1 cellular context compared by ENCODE assay signal in the genomic region with DNA sequence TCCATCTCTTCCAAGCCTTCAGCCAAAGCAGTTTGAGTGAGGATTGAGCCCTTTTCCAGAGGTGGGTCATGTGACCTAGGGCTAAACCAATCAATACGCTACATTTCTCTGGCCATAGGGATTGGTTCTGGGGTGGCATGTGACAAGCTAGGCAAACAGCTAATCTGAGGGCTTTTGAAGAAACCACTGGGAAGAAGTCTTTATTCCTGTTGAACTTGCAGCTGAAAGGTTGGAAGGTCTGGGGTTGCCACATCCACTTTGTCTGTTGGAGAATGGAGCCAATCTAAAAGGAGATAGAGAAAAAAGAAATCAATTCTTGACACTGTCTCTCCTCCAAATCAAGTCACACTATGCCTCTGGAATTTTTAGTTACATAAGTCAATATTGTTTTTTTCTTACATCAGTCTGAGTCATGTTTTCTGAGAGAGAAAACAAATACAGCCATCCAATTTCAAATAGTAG.
A peak's percentile ranks its signal among the peaks of the same experiment; 100 is the strongest.
TF ChIP-seq lines count a peak whose summit lies in the region.

No MANE protein-coding gene starts in this region.

TF ChIP-seq in A549, 52 proteins besides CTCF, POLR2A, EP300 and RAD21 (continued from another document):
- TF ChIP-seq, protein P1, sequence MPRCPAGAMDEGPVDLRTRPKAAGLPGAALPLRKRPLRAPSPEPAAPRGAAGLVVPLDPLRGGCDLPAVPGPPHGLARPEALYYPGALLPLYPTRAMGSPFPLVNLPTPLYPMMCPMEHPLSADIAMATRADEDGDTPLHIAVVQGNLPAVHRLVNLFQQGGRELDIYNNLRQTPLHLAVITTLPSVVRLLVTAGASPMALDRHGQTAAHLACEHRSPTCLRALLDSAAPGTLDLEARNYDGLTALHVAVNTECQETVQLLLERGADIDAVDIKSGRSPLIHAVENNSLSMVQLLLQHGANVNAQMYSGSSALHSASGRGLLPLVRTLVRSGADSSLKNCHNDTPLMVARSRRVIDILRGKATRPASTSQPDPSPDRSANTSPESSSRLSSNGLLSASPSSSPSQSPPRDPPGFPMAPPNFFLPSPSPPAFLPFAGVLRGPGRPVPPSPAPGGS (IDR thresholded peaks at IDR 0.05): 0 out of 3 replicates have a peak, but pooled peaks have one; percentile 28
- TF ChIP-seq, protein P2, sequence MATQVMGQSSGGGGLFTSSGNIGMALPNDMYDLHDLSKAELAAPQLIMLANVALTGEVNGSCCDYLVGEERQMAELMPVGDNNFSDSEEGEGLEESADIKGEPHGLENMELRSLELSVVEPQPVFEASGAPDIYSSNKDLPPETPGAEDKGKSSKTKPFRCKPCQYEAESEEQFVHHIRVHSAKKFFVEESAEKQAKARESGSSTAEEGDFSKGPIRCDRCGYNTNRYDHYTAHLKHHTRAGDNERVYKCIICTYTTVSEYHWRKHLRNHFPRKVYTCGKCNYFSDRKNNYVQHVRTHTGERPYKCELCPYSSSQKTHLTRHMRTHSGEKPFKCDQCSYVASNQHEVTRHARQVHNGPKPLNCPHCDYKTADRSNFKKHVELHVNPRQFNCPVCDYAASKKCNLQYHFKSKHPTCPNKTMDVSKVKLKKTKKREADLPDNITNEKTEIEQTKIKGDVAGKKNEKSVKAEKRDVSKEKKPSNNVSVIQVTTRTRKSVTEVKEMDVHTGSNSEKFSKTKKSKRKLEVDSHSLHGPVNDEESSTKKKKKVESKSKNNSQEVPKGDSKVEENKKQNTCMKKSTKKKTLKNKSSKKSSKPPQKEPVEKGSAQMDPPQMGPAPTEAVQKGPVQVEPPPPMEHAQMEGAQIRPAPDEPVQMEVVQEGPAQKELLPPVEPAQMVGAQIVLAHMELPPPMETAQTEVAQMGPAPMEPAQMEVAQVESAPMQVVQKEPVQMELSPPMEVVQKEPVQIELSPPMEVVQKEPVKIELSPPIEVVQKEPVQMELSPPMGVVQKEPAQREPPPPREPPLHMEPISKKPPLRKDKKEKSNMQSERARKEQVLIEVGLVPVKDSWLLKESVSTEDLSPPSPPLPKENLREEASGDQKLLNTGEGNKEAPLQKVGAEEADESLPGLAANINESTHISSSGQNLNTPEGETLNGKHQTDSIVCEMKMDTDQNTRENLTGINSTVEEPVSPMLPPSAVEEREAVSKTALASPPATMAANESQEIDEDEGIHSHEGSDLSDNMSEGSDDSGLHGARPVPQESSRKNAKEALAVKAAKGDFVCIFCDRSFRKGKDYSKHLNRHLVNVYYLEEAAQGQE (IDR thresholded peaks at IDR 0.05): no peak
- TF ChIP-seq, protein P3, sequence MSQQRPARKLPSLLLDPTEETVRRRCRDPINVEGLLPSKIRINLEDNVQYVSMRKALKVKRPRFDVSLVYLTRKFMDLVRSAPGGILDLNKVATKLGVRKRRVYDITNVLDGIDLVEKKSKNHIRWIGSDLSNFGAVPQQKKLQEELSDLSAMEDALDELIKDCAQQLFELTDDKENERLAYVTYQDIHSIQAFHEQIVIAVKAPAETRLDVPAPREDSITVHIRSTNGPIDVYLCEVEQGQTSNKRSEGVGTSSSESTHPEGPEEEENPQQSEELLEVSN (IDR thresholded peaks at IDR 0.05; ENCODE audit: borderline replicate concordance, low read depth): no peak
- TF ChIP-seq TP53 (CRISPR knock-in tag; IDR thresholded peaks at IDR 0.05): no peak
- TF ChIP-seq CEBPB (IDR thresholded peaks at IDR 0.05): peak; percentile 20 to 75; a peak in 1 of 4 replicates
- peak; percentile 94 for TF ChIP-seq JUNB (IDR thresholded peaks at IDR 0.05)
- TF ChIP-seq, protein P4, sequence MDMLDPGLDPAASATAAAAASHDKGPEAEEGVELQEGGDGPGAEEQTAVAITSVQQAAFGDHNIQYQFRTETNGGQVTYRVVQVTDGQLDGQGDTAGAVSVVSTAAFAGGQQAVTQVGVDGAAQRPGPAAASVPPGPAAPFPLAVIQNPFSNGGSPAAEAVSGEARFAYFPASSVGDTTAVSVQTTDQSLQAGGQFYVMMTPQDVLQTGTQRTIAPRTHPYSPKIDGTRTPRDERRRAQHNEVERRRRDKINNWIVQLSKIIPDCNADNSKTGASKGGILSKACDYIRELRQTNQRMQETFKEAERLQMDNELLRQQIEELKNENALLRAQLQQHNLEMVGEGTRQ (IDR thresholded peaks at IDR 0.05): peak; percentile 91
- TF ChIP-seq EHMT2 (IDR thresholded peaks at IDR 0.05; ENCODE audit: low read depth): no peak
